30 cellular contexts compared by ENCODE assay signal in genomic region chr15:59968314-59968713, GRCh38. TPM values are rescaled to one million over a fixed set of nuclear protein-coding genes. Genes with fewer than 3 reads are reported as not detected.
DNase-seq lines count a peak whose midpoint lies in the region; ATAC-seq, FAIRE-seq and TF ChIP-seq lines count a peak whose summit lies in the region.
"Had no signal": no experiment of that assay in that cellular context is flagged by ENCODE, and none has a peak within 500 bp of the region (broad histone marks: within the 10 kb centered on the region; RNA-seq: fewer than 3 reads in every experiment).

No MANE protein-coding gene starts in this region.

- H2AFZ ChIP-seq in HepG2 (ENCODE audit: low read length), result no peak overlapping the region

- intact Hi-C loops in HepG2 (cut with micrococcal nuclease; ENCODE audit: unreplicated experiment), result no loop called here

- no peak overlapping the region for H3K4me2 ChIP-seq in HepG2 (ENCODE audit: low read depth, low read length)
- H3K4me2 ChIP-seq: BLaER1 had no signal

- no peak for ATAC-seq in HepG2
- ATAC-seq in left lobe of liver, result peak; percentile 57
- ATAC-seq in GM21360 (IDR thresholded peaks at IDR 0.05; ENCODE audit: unreplicated experiment), result no peak
- ATAC-seq: GM12878 had no signal

- no peaks in the 10 kb centered on the region for H4K20me1 ChIP-seq in HepG2 (ENCODE audit: insufficient read depth, low read length)
- H4K20me1 ChIP-seq: BLaER1 had no signal

- 32% methylated on average over 2 of the region's 2 CpGs for WGBS in liver
- whole genome bisulfite sequencing in HepG2 (ENCODE audit: low lambda C conversion rate), result 5% methylated on average over 2 of the region's 2 CpGs
- 20 to 63% (median 39%) methylated on average over 2 of the region's 2 CpGs for WGBS in small intestine, 3 donors

- TF ChIP-seq RAD21 in liver (IDR thresholded peaks at IDR 0.05), result no peak
- no peak for TF ChIP-seq RAD21 in HepG2 (CRISPR knock-in tag; IDR thresholded peaks at IDR 0.05)

- TF ChIP-seq POLR2A in HepG2 (IDR thresholded peaks at IDR 0.05; ENCODE audit: insufficient read depth in 1 of 2, low read depth in 2 of 2, low read length in 2 of 2), result no peak

- H3K79me2 ChIP-seq in HepG2 (ENCODE audit: insufficient read depth, low read length), result no peaks in the 10 kb centered on the region

- H3K9me3 ChIP-seq in liver (ENCODE audit: control insufficient read depth in 4 of 4, low read length in 3 of 4) (peaks cover 0 to 3% (median 2%) of the 10 kb centered on the region in 4 donors), HepG2 (ENCODE audit: low read length) (peaks cover 6% of the 10 kb centered on the region; the same call in 1 of the 2 replicates), small intestine (ENCODE audit: control insufficient read depth, low read depth) (no peaks in the 10 kb centered on the region)
- H3K9me3 ChIP-seq: BE2C had no signal

- DNase-seq in HepG2 (ENCODE audit: low spot score) (no peak), left lobe of liver (ENCODE audit: low spot score) (no peak), small intestine (peak; percentile 7), hypothalamus (lab: John Stamatoyannopoulos, UW) (no peak)
- DNase-seq: ACHN; BE2C; C1 segment of cervical spinal cord; CD4-positive, alpha-beta memory T cell; CD4-positive, CD25-positive, alpha-beta regulatory T cell; CD8-positive, alpha-beta memory T cell; COR-L47; DMS 273 treated with DMSO at 0.1 percent for 48 hours; DMS153; DMS53; DMS79; DND-41; EL; GDM1 had no signal

- TF ChIP-seq CTCF in liver (IDR thresholded peaks at IDR 0.05; ENCODE audit: low read depth, low read length, missing input control) (no peak), HepG2 (CRISPR knock-in tag; IDR thresholded peaks at IDR 0.05) (no peak)

- H3K9ac ChIP-seq in liver (ENCODE audit: low read depth in 1 of 2, low read length in 2 of 2) (no peak overlapping the region), HepG2 (ENCODE audit: insufficient read depth, low read depth, low read length) (no peak overlapping the region)
- H3K9ac ChIP-seq: BLaER1 had no signal

- CTCF ChIA-PET in HepG2 (lab: Yijun Ruan, JAX; ENCODE audit: low intra/inter-chr PET ratio, low total read pairs), result no interaction called here

- H3K27ac ChIP-seq in liver (ENCODE audit: low read depth in 1 of 2, low read length in 2 of 2), result no peak overlapping the region
- H3K27ac ChIP-seq in HepG2 (ENCODE audit: extremely low read length, insufficient read depth, low read length), result no peak overlapping the region
- no peak overlapping the region for H3K27ac ChIP-seq in small intestine (ENCODE audit: low read depth in 1 of 2, low read length in 1 of 2)
- H3K27ac ChIP-seq: 22Rv1, BLaER1 had no signal

- H3K4me3 ChIP-seq in liver (ENCODE audit: low read depth in 1 of 3, low read length in 3 of 3) (no peak overlapping the region), HepG2 (replicated peaks in 1 of 3; ENCODE audit: insufficient read depth in 1 of 3, low read depth in 2 of 3, low read length in 3 of 3) (no peak overlapping the region), small intestine (ENCODE audit: low read depth in 1 of 2, low read length in 2 of 2) (no peak overlapping the region)
- H3K4me3 ChIP-seq: BLaER1, GM12878 had no signal

- in situ Hi-C loops in HepG2 (cut with HindIII; ENCODE audit: extremely low pct_ligation_motif_present, low pct_unique_long_range_greater_than_20kb), result no loop called here

- H3K4me1 ChIP-seq in liver (ENCODE audit: control insufficient read depth in 4 of 4, insufficient read depth in 4 of 4, low read length in 3 of 4), result no peaks in the 10 kb centered on the region
- H3K4me1 ChIP-seq in HepG2 (ENCODE audit: insufficient read depth, low read length), result no peaks in the 10 kb centered on the region
- no peaks in the 10 kb centered on the region for H3K4me1 ChIP-seq in small intestine (ENCODE audit: control insufficient read depth in 2 of 2, insufficient read depth in 1 of 2, low read depth in 1 of 2, low read length in 1 of 2)
- H3K4me1 ChIP-seq: BE2C, BLaER1 had no signal

- no peaks in the 10 kb centered on the region for H3K27me3 ChIP-seq in liver (ENCODE audit: control insufficient read depth in 4 of 4, insufficient read depth in 4 of 4, low read length in 3 of 4)
- no peaks in the 10 kb centered on the region; a peak in 1 of 5 replicates for H3K27me3 ChIP-seq in HepG2 (ENCODE audit: control insufficient read depth in 1 of 2, insufficient read depth in 2 of 2, low read length in 2 of 2)
- peaks cover 0 to 5% of the 10 kb centered on the region in 2 donors for H3K27me3 ChIP-seq in small intestine (ENCODE audit: control insufficient read depth in 2 of 2, insufficient read depth in 2 of 2, low read length in 2 of 2)
- H3K27me3 ChIP-seq: BLaER1 had no signal

- no TSS peak for BruUV-seq in HepG2 (replicated peaks; lab: Mats Ljungman, UMichigan)

- POLR2A ChIA-PET in HepG2 (lab: Yijun Ruan, JAX), result no interaction called here

- H3K36me3 ChIP-seq in liver (ENCODE audit: control insufficient read depth in 4 of 4, insufficient read depth in 3 of 4, low read depth in 1 of 4, low read length in 3 of 4) (no peaks in the 10 kb centered on the region), HepG2 (replicated peaks in 1 of 2; ENCODE audit: control insufficient read depth in 1 of 2, insufficient read depth in 2 of 2, low read length in 2 of 2) (no peaks in the 10 kb centered on the region), small intestine (ENCODE audit: control insufficient read depth in 2 of 2, insufficient read depth in 2 of 2, low read length in 2 of 2) (no peaks in the 10 kb centered on the region)
- H3K36me3 ChIP-seq: BE2C, BLaER1 had no signal

- TF ChIP-seq EP300 in HepG2 (IDR thresholded peaks at IDR 0.05; ENCODE audit: low read depth in 2 of 2, low read length in 2 of 2), result no peak
- TF ChIP-seq EP300 in HepG2 (CRISPR knock-in tag; IDR thresholded peaks at IDR 0.05; ENCODE audit: borderline replicate concordance), result no peak

- FAIRE-seq in HepG2 (lab: Jason Lieb, UNC), result no peak
- FAIRE-seq in small intestine (lab: Jason Lieb, UNC), result no peak
- FAIRE-seq: GM12878, GM12892, GM18507 had no signal

TF ChIP-seq in liver, 16 proteins besides CTCF, POLR2A, EP300 and RAD21 (continues in another document):
- TF ChIP-seq SP1 (IDR thresholded peaks at IDR 0.05), result no peak
- TF ChIP-seq HNF4G (IDR thresholded peaks at IDR 0.05), result peak; percentile 12
- peak; percentile 42 to 59 for TF ChIP-seq HNF4A (conservative IDR thresholded peaks at IDR 0.05)
- TF ChIP-seq MAX (IDR thresholded peaks at IDR 0.05), result no peak

TF ChIP-seq in HepG2, 621 proteins besides CTCF, POLR2A, EP300 and RAD21 (continues in another document):
- TF ChIP-seq AHR (CRISPR knock-in tag; IDR thresholded peaks at IDR 0.05) (no peak), ZBTB39 (CRISPR knock-in tag; IDR thresholded peaks at IDR 0.05) (no peak), SALL1 (CRISPR knock-in tag; IDR thresholded peaks at IDR 0.05) (no peak), THRA (CRISPR knock-in tag; IDR thresholded peaks at IDR 0.05; ENCODE audit: borderline replicate concordance) (no peak)

RNA-seq across cellular contexts. Expression of gene FOXB1, which starts 35.8 kb away (rescaled TPM):
- total RNA-seq in liver, result not detected
- not detected for polyA plus RNA-seq in liver
- not detected in 2 replicates for total RNA-seq in HepG2 (2016; rRNA removed; fragmentation: Illumina TruSeq; extraction: Trizol)
- not detected in 2 replicates for total RNA-seq in HepG2 (2016; cell fraction: cytosol; rRNA removed; fragmentation: Illumina TruSeq; extraction: Trizol; ENCODE audit: low read depth)
- total RNA-seq in HepG2 (2016; cell fraction: insoluble cytoplasmic fraction; rRNA removed; fragmentation: Illumina TruSeq; extraction: Trizol), result not detected in 2 replicates
- not detected in 2 replicates for total RNA-seq in HepG2 (2016; cell fraction: membrane; rRNA removed; fragmentation: Illumina TruSeq; extraction: Trizol)
- not detected in 2 replicates for total RNA-seq in HepG2 (2016; cell fraction: nucleus; rRNA removed; fragmentation: Illumina TruSeq; extraction: Trizol)
- polyA plus RNA-seq in HepG2 (2011; rRNA removed), result not detected in 2 replicates
- polyA plus RNA-seq in HepG2 (2011; cell fraction: cytosol; rRNA removed), result not detected in 2 replicates
- not detected in 2 replicates for polyA plus RNA-seq in HepG2 (2011; cell fraction: nucleus; rRNA removed)
- not detected in 2 replicates for polyA plus RNA-seq in HepG2 (2012)
- not detected in 2 replicates for polyA plus RNA-seq in HepG2 (2016; cell fraction: cytosol; fragmentation: Illumina TruSeq; extraction: Trizol; ENCODE audit: low read depth)
- polyA plus RNA-seq in HepG2 (2016; cell fraction: insoluble cytoplasmic fraction; fragmentation: Illumina TruSeq; extraction: Trizol; ENCODE audit: low read depth), result not detected in 2 replicates
- not detected in 2 replicates for polyA plus RNA-seq in HepG2 (2016; cell fraction: membrane; fragmentation: Illumina TruSeq; extraction: Trizol; ENCODE audit: low read depth)
- polyA plus RNA-seq in HepG2 (2016; cell fraction: nucleus; fragmentation: Illumina TruSeq; extraction: Trizol; ENCODE audit: insufficient read depth, low read depth), result not detected in 2 replicates
- polyA minus RNA-seq in HepG2 (2011; rRNA and poly(A)+ RNA removed; ENCODE audit: low replicate concordance), result not detected in 2 replicates
- not detected in 2 replicates for polyA minus RNA-seq in HepG2 (2011; cell fraction: cytosol; rRNA and poly(A)+ RNA removed)
- polyA minus RNA-seq in HepG2 (2011; cell fraction: nucleus; rRNA and poly(A)+ RNA removed), result not detected in 2 replicates
- total RNA-seq in left lobe of liver, result not detected
- not detected for polyA plus RNA-seq in small intestine
- total RNA-seq: A172, A673, G401, GM12878 had no signal
- polyA plus RNA-seq: AG04450, CD14-positive monocyte, GM12878 had no signal
